ENCODE assay signal across 15 cellular contexts in the genomic region with DNA sequence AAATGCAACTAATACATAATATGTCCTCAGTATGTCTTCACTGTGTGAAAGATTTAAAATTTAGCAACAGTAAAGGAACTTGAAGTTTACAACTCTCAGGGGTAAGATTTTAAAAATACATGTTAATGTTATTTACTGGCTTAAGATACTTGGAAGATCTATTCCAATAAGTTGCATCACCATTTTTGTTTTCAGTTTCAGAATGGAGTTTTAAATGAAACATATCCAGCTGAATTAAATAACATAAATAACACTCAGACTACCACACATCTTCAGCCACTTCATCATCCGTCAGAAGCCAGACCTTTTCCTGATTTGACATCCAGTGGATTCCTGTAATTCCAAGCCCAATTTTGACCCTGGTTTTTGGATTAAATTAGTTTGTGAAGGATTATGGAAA.
"Had no signal": no experiment of that assay in that cellular context is flagged by ENCODE, and none has a peak within 500 bp of the region (broad histone marks: within the 10 kb centered on the region; RNA-seq: fewer than 3 reads in every experiment).

No MANE protein-coding gene starts in this region.

- ATAC-seq: natural killer cell, psoas muscle, right lobe of liver, T-cell had no signal

- H3K27ac ChIP-seq: cardiac muscle cell, colonic mucosa, psoas muscle, right lobe of liver, suprapubic skin had no signal

- H3K4me3 ChIP-seq: cardiac muscle cell, colonic mucosa, psoas muscle, right lobe of liver, suprapubic skin had no signal

- H3K4me3 Mint-ChIP-seq: activated B cell treated with CpG ODN at 0.5 μM for 24 hours; activated CD4-positive, alpha-beta T cell treated with anti-CD3 and anti-CD28 coated beads, Interleukin-2, amount 10 ng/mL, durations not matched to agents 24 days and 14 days; natural killer cell; T-cell; type B pancreatic cell had no signal

- H3K4me1 ChIP-seq: colonic mucosa, psoas muscle had no signal

- DNase-seq: activated B cell treated with CpG ODN at 0.5 μM for 24 hours; activated CD4-positive, alpha-beta T cell treated with anti-CD3 and anti-CD28 coated beads, Interleukin-2, amount 10 ng/mL, durations not matched to agents 24 days and 14 days; activated gamma-delta T cell; colonic mucosa; effector CD8-positive, alpha-beta T cell; natural killer cell; nucleus accumbens; psoas muscle; right lobe of liver; stimulated activated CD4-positive, alpha-beta T cell treated with anti-CD3 and anti-CD28 coated beads, Interleukin-2, amount 100 ng/mL, for 24 hours; stimulated activated naive CD4-positive, alpha-beta T cell; T-cell had no signal

- H3K9me3 Mint-ChIP-seq: activated B cell treated with CpG ODN at 0.5 μM for 24 hours; activated CD4-positive, alpha-beta T cell treated with anti-CD3 and anti-CD28 coated beads, Interleukin-2, amount 10 ng/mL, durations not matched to agents 24 days and 14 days; natural killer cell; T-cell; type B pancreatic cell had no signal

- H3K27me3 ChIP-seq: cardiac muscle cell, colonic mucosa, right lobe of liver, suprapubic skin had no signal

- H3K36me3 Mint-ChIP-seq: natural killer cell had no signal

- H3K27me3 Mint-ChIP-seq: activated B cell treated with CpG ODN at 0.5 μM for 24 hours; activated CD4-positive, alpha-beta T cell treated with anti-CD3 and anti-CD28 coated beads, Interleukin-2, amount 10 ng/mL, durations not matched to agents 24 days and 14 days; T-cell; type B pancreatic cell had no signal

- H3K27ac Mint-ChIP-seq: activated B cell treated with CpG ODN at 0.5 μM for 24 hours; activated CD4-positive, alpha-beta T cell treated with anti-CD3 and anti-CD28 coated beads, Interleukin-2, amount 10 ng/mL, durations not matched to agents 24 days and 14 days; natural killer cell; T-cell; type B pancreatic cell had no signal

- H3K9me3 ChIP-seq: colonic mucosa, psoas muscle, right lobe of liver, suprapubic skin had no signal

- H3K36me3 ChIP-seq: cardiac muscle cell, colonic mucosa had no signal

- H3K4me1 Mint-ChIP-seq: activated B cell treated with CpG ODN at 0.5 μM for 24 hours, natural killer cell had no signal
